ENCODE assay signal across 1 cellular context in the genomic region with DNA sequence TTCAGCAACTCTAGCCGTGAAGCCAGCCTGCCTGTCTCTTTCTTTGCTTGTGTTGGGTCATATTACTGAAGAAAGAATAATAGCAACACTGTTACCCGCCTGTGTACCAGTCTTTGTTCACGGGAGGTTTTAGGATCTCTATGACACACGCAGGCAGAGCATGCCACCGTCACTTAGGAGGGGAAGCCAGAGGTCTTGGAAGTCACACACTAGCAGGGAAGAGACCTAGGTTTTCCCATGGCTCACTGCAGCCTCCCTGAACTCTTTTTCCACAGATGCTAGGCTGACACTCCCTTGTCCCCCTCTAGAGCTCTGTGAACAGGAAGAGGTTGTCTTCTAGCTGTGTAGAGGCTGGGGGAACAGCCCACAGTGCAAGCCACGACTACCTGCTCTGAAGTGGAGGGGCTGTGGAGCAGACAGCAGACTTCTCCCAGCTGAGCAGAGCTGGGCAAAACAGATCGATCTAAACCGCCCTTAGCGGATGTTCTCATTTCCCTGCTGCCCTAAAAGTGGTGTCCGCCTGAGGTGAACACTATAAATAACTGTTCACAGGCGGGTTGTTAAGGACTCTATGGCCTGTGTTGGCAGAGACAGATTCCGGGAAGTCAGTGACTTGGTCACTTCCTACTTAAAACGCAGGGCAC.
A peak's percentile ranks its signal among the peaks of the same experiment; 100 is the strongest.
TF ChIP-seq lines count a peak whose summit lies in the region.

No MANE protein-coding gene starts in this region.

TF ChIP-seq in HepG2, 621 proteins besides CTCF, POLR2A, EP300 and RAD21 (continued from another document and continues in another):
- TF ChIP-seq, protein P1, sequence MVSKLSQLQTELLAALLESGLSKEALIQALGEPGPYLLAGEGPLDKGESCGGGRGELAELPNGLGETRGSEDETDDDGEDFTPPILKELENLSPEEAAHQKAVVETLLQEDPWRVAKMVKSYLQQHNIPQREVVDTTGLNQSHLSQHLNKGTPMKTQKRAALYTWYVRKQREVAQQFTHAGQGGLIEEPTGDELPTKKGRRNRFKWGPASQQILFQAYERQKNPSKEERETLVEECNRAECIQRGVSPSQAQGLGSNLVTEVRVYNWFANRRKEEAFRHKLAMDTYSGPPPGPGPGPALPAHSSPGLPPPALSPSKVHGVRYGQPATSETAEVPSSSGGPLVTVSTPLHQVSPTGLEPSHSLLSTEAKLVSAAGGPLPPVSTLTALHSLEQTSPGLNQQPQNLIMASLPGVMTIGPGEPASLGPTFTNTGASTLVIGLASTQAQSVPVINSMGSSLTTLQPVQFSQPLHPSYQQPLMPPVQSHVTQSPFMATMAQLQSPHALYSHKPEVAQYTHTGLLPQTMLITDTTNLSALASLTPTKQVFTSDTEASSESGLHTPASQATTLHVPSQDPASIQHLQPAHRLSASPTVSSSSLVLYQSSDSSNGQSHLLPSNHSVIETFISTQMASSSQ (IDR thresholded peaks at IDR 0.05; ENCODE audit: low read depth), result peak; percentile 29; the same call in 1 of the 2 replicates
- TF ChIP-seq, protein P1 (CRISPR knock-in tag; IDR thresholded peaks at IDR 0.05; ENCODE audit: borderline replicate concordance), result peak; percentile 18; the same call in 1 of the 2 replicates
- TF ChIP-seq KDM6A (CRISPR knock-in tag; IDR thresholded peaks at IDR 0.05; ENCODE audit: low read depth), result no peak
- TF ChIP-seq JUN (CRISPR knock-in tag; IDR thresholded peaks at IDR 0.05), result no peak
- 0 out of 2 replicates have a peak, but pooled peaks have one; percentile 58 for TF ChIP-seq ZBTB7A (CRISPR knock-in tag; IDR thresholded peaks at IDR 0.05)
- TF ChIP-seq KAT2B (IDR thresholded peaks at IDR 0.05; ENCODE audit: borderline replicate concordance, low read depth, low read length), result peak; percentile 42; the same call in 1 of the 2 replicates
- no peak for TF ChIP-seq ZNF841 (CRISPR knock-in tag; IDR thresholded peaks at IDR 0.05; ENCODE audit: borderline replicate concordance)
- TF ChIP-seq ZNF431 (CRISPR knock-in tag; IDR thresholded peaks at IDR 0.05; ENCODE audit: borderline replicate concordance, low read depth), result peak; percentile 51; the same call in 1 of the 2 replicates
- no peak for TF ChIP-seq CEBPB (IDR thresholded peaks at IDR 0.05; ENCODE audit: borderline replicate concordance, low read depth, low read length)
- no peak for TF ChIP-seq GTF3A (CRISPR knock-in tag; conservative IDR thresholded peaks at IDR 0.05)
- TF ChIP-seq, protein P2, sequence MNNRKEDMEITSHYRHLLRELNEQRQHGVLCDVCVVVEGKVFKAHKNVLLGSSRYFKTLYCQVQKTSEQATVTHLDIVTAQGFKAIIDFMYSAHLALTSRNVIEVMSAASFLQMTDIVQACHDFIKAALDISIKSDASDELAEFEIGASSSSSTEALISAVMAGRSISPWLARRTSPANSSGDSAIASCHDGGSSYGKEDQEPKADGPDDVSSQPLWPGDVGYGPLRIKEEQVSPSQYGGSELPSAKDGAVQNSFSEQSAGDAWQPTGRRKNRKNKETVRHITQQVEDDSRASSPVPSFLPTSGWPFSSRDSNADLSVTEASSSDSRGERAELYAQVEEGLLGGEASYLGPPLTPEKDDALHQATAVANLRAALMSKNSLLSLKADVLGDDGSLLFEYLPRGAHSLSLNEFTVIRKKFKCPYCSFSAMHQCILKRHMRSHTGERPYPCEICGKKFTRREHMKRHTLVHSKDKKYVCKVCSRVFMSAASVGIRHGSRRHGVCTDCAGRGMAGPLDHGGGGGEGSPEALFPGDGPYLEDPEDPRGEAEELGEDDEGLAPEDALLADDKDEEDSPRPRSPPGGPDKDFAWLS (CRISPR knock-in tag; IDR thresholded peaks at IDR 0.05; ENCODE audit: borderline replicate concordance), result no peak
- TF ChIP-seq NR3C1 (CRISPR knock-in tag; IDR thresholded peaks at IDR 0.05), result no peak
- no peak for TF ChIP-seq SRSF4 (IDR thresholded peaks at IDR 0.05; ENCODE audit: low read depth, low read length, poor library complexity, severe bottlenecking)
- TF ChIP-seq, protein P3, sequence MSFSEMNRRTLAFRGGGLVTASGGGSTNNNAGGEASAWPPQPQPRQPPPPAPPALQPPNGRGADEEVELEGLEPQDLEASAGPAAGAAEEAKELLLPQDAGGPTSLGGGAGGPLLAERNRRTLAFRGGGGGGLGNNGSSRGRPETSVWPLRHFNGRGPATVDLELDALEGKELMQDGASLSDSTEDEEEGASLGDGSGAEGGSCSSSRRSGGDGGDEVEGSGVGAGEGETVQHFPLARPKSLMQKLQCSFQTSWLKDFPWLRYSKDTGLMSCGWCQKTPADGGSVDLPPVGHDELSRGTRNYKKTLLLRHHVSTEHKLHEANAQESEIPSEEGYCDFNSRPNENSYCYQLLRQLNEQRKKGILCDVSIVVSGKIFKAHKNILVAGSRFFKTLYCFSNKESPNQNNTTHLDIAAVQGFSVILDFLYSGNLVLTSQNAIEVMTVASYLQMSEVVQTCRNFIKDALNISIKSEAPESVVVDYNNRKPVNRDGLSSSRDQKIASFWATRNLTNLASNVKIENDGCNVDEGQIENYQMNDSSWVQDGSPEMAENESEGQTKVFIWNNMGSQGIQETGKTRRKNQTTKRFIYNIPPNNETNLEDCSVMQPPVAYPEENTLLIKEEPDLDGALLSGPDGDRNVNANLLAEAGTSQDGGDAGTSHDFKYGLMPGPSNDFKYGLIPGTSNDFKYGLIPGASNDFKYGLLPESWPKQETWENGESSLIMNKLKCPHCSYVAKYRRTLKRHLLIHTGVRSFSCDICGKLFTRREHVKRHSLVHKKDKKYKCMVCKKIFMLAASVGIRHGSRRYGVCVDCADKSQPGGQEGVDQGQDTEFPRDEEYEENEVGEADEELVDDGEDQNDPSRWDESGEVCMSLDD (CRISPR knock-in tag; IDR thresholded peaks at IDR 0.05; ENCODE audit: borderline replicate concordance), result no peak
- TF ChIP-seq NR2F2 (IDR thresholded peaks at IDR 0.05; ENCODE audit: borderline replicate concordance, low read depth), result no peak
- peak; percentile 54 for TF ChIP-seq SOX5 (CRISPR knock-in tag; IDR thresholded peaks at IDR 0.05; ENCODE audit: borderline replicate concordance)
- peak; percentile 94 for TF ChIP-seq MEF2D (CRISPR knock-in tag; IDR thresholded peaks at IDR 0.05)
- no peak for TF ChIP-seq SNAPC2 (CRISPR knock-in tag; IDR thresholded peaks at IDR 0.05)
- TF ChIP-seq ZNF136 (CRISPR knock-in tag; IDR thresholded peaks at IDR 0.05; ENCODE audit: low read depth), result 0 out of 2 replicates have a peak, but pooled peaks have one; percentile 39
- peak; percentile 33; the same call in 1 of the 2 replicates for TF ChIP-seq HDAC1 (CRISPR knock-in tag; IDR thresholded peaks at IDR 0.05)
- TF ChIP-seq, protein P4, sequence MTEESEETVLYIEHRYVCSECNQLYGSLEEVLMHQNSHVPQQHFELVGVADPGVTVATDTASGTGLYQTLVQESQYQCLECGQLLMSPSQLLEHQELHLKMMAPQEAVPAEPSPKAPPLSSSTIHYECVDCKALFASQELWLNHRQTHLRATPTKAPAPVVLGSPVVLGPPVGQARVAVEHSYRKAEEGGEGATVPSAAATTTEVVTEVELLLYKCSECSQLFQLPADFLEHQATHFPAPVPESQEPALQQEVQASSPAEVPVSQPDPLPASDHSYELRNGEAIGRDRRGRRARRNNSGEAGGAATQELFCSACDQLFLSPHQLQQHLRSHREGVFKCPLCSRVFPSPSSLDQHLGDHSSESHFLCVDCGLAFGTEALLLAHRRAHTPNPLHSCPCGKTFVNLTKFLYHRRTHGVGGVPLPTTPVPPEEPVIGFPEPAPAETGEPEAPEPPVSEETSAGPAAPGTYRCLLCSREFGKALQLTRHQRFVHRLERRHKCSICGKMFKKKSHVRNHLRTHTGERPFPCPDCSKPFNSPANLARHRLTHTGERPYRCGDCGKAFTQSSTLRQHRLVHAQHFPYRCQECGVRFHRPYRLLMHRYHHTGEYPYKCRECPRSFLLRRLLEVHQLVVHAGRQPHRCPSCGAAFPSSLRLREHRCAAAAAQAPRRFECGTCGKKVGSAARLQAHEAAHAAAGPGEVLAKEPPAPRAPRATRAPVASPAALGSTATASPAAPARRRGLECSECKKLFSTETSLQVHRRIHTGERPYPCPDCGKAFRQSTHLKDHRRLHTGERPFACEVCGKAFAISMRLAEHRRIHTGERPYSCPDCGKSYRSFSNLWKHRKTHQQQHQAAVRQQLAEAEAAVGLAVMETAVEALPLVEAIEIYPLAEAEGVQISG (CRISPR knock-in tag; IDR thresholded peaks at IDR 0.05), result peak; percentile 76
- TF ChIP-seq, protein P5, sequence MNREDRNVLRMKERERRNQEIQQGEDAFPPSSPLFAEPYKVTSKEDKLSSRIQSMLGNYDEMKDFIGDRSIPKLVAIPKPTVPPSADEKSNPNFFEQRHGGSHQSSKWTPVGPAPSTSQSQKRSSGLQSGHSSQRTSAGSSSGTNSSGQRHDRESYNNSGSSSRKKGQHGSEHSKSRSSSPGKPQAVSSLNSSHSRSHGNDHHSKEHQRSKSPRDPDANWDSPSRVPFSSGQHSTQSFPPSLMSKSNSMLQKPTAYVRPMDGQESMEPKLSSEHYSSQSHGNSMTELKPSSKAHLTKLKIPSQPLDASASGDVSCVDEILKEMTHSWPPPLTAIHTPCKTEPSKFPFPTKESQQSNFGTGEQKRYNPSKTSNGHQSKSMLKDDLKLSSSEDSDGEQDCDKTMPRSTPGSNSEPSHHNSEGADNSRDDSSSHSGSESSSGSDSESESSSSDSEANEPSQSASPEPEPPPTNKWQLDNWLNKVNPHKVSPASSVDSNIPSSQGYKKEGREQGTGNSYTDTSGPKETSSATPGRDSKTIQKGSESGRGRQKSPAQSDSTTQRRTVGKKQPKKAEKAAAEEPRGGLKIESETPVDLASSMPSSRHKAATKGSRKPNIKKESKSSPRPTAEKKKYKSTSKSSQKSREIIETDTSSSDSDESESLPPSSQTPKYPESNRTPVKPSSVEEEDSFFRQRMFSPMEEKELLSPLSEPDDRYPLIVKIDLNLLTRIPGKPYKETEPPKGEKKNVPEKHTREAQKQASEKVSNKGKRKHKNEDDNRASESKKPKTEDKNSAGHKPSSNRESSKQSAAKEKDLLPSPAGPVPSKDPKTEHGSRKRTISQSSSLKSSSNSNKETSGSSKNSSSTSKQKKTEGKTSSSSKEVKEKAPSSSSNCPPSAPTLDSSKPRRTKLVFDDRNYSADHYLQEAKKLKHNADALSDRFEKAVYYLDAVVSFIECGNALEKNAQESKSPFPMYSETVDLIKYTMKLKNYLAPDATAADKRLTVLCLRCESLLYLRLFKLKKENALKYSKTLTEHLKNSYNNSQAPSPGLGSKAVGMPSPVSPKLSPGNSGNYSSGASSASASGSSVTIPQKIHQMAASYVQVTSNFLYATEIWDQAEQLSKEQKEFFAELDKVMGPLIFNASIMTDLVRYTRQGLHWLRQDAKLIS (CRISPR knock-in tag; IDR thresholded peaks at IDR 0.05), result no peak
- TF ChIP-seq ISX (CRISPR knock-in tag; conservative IDR thresholded peaks at IDR 0.05), result no peak
- TF ChIP-seq GLI4 (CRISPR knock-in tag; IDR thresholded peaks at IDR 0.05; ENCODE audit: borderline replicate concordance), result no peak
- TF ChIP-seq, protein P6, sequence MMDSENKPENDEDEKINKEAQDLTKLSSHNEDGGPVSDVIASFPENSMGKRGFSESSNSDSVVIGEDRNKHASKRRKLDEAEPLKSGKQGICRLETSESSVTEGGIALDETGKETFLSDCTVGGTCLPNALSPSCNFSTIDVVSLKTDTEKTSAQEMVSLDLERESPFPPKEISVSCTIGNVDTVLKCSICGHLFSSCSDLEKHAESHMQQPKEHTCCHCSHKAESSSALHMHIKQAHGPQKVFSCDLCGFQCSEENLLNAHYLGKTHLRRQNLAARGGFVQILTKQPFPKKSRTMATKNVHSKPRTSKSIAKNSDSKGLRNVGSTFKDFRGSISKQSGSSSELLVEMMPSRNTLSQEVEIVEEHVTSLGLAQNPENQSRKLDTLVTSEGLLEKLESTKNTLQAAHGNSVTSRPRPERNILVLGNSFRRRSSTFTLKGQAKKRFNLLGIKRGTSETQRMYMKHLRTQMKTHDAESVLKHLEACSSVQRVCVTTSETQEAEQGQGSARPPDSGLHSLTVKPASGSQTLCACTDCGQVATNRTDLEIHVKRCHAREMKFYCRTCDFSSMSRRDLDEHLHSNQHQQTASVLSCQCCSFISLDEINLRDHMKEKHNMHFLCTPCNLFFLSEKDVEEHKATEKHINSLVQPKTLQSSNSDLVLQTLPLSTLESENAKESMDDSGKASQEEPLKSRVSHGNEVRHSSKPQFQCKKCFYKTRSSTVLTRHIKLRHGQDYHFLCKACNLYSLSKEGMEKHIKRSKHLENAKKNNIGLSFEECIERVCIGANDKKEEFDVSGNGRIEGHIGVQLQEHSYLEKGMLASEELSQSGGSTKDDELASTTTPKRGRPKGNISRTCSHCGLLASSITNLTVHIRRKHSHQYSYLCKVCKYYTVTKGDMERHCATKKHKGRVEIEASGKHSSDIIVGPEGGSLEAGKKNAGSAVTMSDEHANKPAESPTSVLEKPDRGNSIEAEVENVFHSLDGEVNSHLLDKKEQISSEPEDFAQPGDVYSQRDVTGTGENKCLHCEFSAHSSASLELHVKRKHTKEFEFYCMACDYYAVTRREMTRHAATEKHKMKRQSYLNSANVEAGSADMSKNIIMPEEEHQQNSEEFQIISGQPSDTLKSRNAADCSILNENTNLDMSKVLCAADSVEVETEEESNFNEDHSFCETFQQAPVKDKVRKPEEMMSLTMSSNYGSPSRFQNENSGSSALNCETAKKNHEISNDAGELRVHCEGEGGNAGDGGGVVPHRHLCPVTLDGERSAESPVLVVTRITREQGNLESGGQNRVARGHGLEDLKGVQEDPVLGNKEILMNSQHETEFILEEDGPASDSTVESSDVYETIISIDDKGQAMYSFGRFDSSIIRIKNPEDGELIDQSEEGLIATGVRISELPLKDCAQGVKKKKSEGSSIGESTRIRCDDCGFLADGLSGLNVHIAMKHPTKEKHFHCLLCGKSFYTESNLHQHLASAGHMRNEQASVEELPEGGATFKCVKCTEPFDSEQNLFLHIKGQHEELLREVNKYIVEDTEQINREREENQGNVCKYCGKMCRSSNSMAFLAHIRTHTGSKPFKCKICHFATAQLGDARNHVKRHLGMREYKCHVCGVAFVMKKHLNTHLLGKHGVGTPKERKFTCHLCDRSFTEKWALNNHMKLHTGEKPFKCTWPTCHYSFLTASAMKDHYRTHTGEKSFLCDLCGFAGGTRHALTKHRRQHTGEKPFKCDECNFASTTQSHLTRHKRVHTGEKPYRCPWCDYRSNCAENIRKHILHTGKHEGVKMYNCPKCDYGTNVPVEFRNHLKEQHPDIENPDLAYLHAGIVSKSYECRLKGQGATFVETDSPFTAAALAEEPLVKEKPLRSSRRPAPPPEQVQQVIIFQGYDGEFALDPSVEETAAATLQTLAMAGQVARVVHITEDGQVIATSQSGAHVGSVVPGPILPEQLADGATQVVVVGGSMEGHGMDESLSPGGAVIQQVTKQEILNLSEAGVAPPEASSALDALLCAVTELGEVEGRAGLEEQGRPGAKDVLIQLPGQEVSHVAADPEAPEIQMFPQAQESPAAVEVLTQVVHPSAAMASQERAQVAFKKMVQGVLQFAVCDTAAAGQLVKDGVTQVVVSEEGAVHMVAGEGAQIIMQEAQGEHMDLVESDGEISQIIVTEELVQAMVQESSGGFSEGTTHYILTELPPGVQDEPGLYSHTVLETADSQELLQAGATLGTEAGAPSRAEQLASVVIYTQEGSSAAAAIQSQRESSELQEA (CRISPR knock-in tag; IDR thresholded peaks at IDR 0.05; ENCODE audit: not compliant biosample characterization), result no peak
- peak; percentile 40; the same call in 1 of the 2 replicates for TF ChIP-seq TBX2 (CRISPR knock-in tag; IDR thresholded peaks at IDR 0.05; ENCODE audit: borderline replicate concordance)
